18 cellular contexts compared by ENCODE assay signal in the genomic region with DNA sequence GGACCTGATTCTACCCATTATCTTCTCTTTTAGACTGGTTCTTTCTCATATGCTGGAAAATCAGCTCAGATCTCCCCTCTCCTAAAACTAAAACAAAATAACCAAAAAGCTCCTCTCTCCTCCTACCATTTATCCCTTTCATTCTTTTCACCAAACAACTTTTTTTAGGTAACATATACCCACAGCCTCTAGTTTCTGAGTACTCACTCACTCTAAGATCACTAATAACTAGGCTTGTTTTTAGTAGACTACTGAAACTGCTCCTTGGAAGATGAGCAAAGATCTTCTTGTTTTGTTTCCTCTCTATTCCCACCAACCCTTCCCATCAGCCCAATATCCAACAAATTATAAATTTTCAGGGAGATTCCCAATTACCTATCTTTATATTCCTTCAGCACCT.
A peak's percentile ranks its signal among the peaks of the same experiment; 100 is the strongest.
DNase-seq lines count a peak whose midpoint lies in the region; ATAC-seq lines count a peak whose summit lies in the region.
"Had no signal": no experiment of that assay in that cellular context is flagged by ENCODE, and none has a peak within 500 bp of the region (broad histone marks: within the 10 kb centered on the region; RNA-seq: fewer than 3 reads in every experiment).

No MANE protein-coding gene starts in this region.

- peaks cover 37% of the 10 kb centered on the region for H3K4me1 Mint-ChIP-seq in activated CD4-positive, alpha-beta T cell treated with anti-CD3 and anti-CD28 coated beads, Interleukin-2, amount 10 ng/mL, durations not matched to agents 24 days and 14 days
- H3K4me1 Mint-ChIP-seq in stimulated activated naive CD8-positive, alpha-beta T cell treated with anti-CD3 and anti-CD28 coated beads, Interleukin-15, Interleukin-2, amounts not matched to agents 100 ng/mL and 50 ng/mL, for 24 hours (ENCODE audit: low read depth), result peaks cover 42% of the 10 kb centered on the region
- peaks cover 40% of the 10 kb centered on the region for H3K4me1 Mint-ChIP-seq in stimulated activated naive CD8-positive, alpha-beta T cell treated with anti-CD3 and anti-CD28 coated beads, Interleukin-15, amount 100 ng/mL, for 72 hours
- peaks cover 41% of the 10 kb centered on the region for H3K4me1 Mint-ChIP-seq in central memory CD8-positive, alpha-beta T cell

- H3K27ac Mint-ChIP-seq in activated CD4-positive, alpha-beta T cell treated with anti-CD3 and anti-CD28 coated beads, Interleukin-2, amount 10 ng/mL, durations not matched to agents 24 days and 14 days, result peak overlapping the region; percentile 69
- H3K27ac Mint-ChIP-seq in stimulated activated naive CD8-positive, alpha-beta T cell treated with anti-CD3 and anti-CD28 coated beads, Interleukin-15, Interleukin-2, amounts not matched to agents 100 ng/mL and 50 ng/mL, for 24 hours, result peak overlapping the region; percentile 19
- peak overlapping the region in 1 of 2 donors; percentile 67 for H3K27ac Mint-ChIP-seq in stimulated activated naive CD8-positive, alpha-beta T cell treated with anti-CD3 and anti-CD28 coated beads, Interleukin-15, amount 100 ng/mL, for 72 hours
- peak overlapping the region; percentile 13 for H3K27ac Mint-ChIP-seq in central memory CD8-positive, alpha-beta T cell (ENCODE audit: low read depth)

- H3K27me3 Mint-ChIP-seq in activated CD4-positive, alpha-beta T cell treated with anti-CD3 and anti-CD28 coated beads, Interleukin-2, amount 10 ng/mL, durations not matched to agents 24 days and 14 days, result no peaks in the 10 kb centered on the region
- no peaks in the 10 kb centered on the region for H3K27me3 Mint-ChIP-seq in stimulated activated naive CD8-positive, alpha-beta T cell treated with anti-CD3 and anti-CD28 coated beads, Interleukin-15, Interleukin-2, amounts not matched to agents 100 ng/mL and 50 ng/mL, for 24 hours
- H3K27me3 Mint-ChIP-seq in stimulated activated naive CD8-positive, alpha-beta T cell treated with anti-CD3 and anti-CD28 coated beads, Interleukin-15, amount 100 ng/mL, for 72 hours, result no peaks in the 10 kb centered on the region
- H3K27me3 Mint-ChIP-seq in central memory CD8-positive, alpha-beta T cell, result no peaks in the 10 kb centered on the region

- DNase-seq in activated CD4-positive, alpha-beta T cell treated with anti-CD3 and anti-CD28 coated beads, Interleukin-2, amount 10 ng/mL, durations not matched to agents 24 days and 14 days, result no peak
- DNase-seq in activated CD4-positive, alpha-beta T cell treated with anti-CD3 and anti-CD28 coated beads for 4 hours, result no peak
- DNase-seq in stimulated activated naive CD8-positive, alpha-beta T cell treated with anti-CD3 and anti-CD28 coated beads, Interleukin-15, amount 100 ng/mL, for 72 hours, result no peak
- DNase-seq in central memory CD8-positive, alpha-beta T cell (ENCODE audit: low spot score in 2 of 2), result no peak
- DNase-seq in activated effector memory CD4-positive, alpha-beta T cell treated with anti-CD3 and anti-CD28 coated beads, Interleukin-2, amount 50 U/mL, for 16 hours, result no peak
- DNase-seq in NCI-H2196 treated with DMSO at 0.1 percent for 48 hours (lab: John Stamatoyannopoulos, UW; ENCODE audit: unreplicated experiment), result no peak
- DNase-seq: 8988T, BE2C, DND-41, KBM-7, NCI-H1436, NCI-H2029, NCI-H510A, NCI-H774, PC-9, SJCRH30 had no signal

- H3K9me3 Mint-ChIP-seq in activated CD4-positive, alpha-beta T cell treated with anti-CD3 and anti-CD28 coated beads, Interleukin-2, amount 10 ng/mL, durations not matched to agents 24 days and 14 days, result no peaks in the 10 kb centered on the region
- no peaks in the 10 kb centered on the region for H3K9me3 Mint-ChIP-seq in stimulated activated naive CD8-positive, alpha-beta T cell treated with anti-CD3 and anti-CD28 coated beads, Interleukin-15, Interleukin-2, amounts not matched to agents 100 ng/mL and 50 ng/mL, for 24 hours
- H3K9me3 Mint-ChIP-seq in stimulated activated naive CD8-positive, alpha-beta T cell treated with anti-CD3 and anti-CD28 coated beads, Interleukin-15, amount 100 ng/mL, for 72 hours, result no peaks in the 10 kb centered on the region
- H3K9me3 Mint-ChIP-seq in central memory CD8-positive, alpha-beta T cell, result no peaks in the 10 kb centered on the region

- no peak overlapping the region for H3K4me3 Mint-ChIP-seq in activated CD4-positive, alpha-beta T cell treated with anti-CD3 and anti-CD28 coated beads, Interleukin-2, amount 10 ng/mL, durations not matched to agents 24 days and 14 days
- H3K4me3 Mint-ChIP-seq in stimulated activated naive CD8-positive, alpha-beta T cell treated with anti-CD3 and anti-CD28 coated beads, Interleukin-15, Interleukin-2, amounts not matched to agents 100 ng/mL and 50 ng/mL, for 24 hours, result no peak overlapping the region
- H3K4me3 Mint-ChIP-seq in stimulated activated naive CD8-positive, alpha-beta T cell treated with anti-CD3 and anti-CD28 coated beads, Interleukin-15, amount 100 ng/mL, for 72 hours, result peak overlapping the region in 1 of 2 donors; percentile 1
- H3K4me3 Mint-ChIP-seq in central memory CD8-positive, alpha-beta T cell, result no peak overlapping the region

- ATAC-seq in stimulated activated naive CD8-positive, alpha-beta T cell treated with anti-CD3 and anti-CD28 coated beads, Interleukin-15, amount 100 ng/mL, for 72 hours, result no peak
- ATAC-seq in central memory CD8-positive, alpha-beta T cell (replicated peaks; ENCODE audit: extremely low read depth, poor library complexity, severe bottlenecking), result no peak
- no peak for ATAC-seq in GM21515 (IDR thresholded peaks at IDR 0.05; ENCODE audit: unreplicated experiment)

- intact Hi-C loops in activated CD4-positive, alpha-beta T cell treated with anti-CD3 and anti-CD28 coated beads, Interleukin-2, amount 10 ng/mL, durations not matched to agents 24 days and 14 days (cut with micrococcal nuclease), result loop anchor here (10.0 kb wide), 1 partner anchor 294 kb away; a partner anchor contains a TSS

- H3K36me3 Mint-ChIP-seq in activated CD4-positive, alpha-beta T cell treated with anti-CD3 and anti-CD28 coated beads, Interleukin-2, amount 10 ng/mL, durations not matched to agents 24 days and 14 days (ENCODE audit: low read depth), result peaks cover 13% of the 10 kb centered on the region
- peaks cover 8% of the 10 kb centered on the region for H3K36me3 Mint-ChIP-seq in stimulated activated naive CD8-positive, alpha-beta T cell treated with anti-CD3 and anti-CD28 coated beads, Interleukin-15, Interleukin-2, amounts not matched to agents 100 ng/mL and 50 ng/mL, for 24 hours (ENCODE audit: low read depth)
- no peaks in the 10 kb centered on the region for H3K36me3 Mint-ChIP-seq in central memory CD8-positive, alpha-beta T cell (ENCODE audit: insufficient read depth)
